17 cellular contexts compared by ENCODE assay signal in genomic region chr16:77993586-77993985, GRCh38. TPM values are rescaled to one million over a fixed set of nuclear protein-coding genes. Genes with fewer than 3 reads are reported as not detected.
DNase-seq lines count a peak whose midpoint lies in the region; ATAC-seq, FAIRE-seq and TF ChIP-seq lines count a peak whose summit lies in the region.
"Had no signal": no experiment of that assay in that cellular context is flagged by ENCODE, and none has a peak within 500 bp of the region (broad histone marks: within the 10 kb centered on the region; RNA-seq: fewer than 3 reads in every experiment).

No MANE protein-coding gene starts in this region.

- 44% methylated on average over 3 of the region's 3 CpGs for WGBS in right cardiac atrium

- no peaks in the 10 kb centered on the region for H4K20me1 ChIP-seq in astrocyte (ENCODE audit: insufficient read depth, low read length)

- H3K4me3 Mint-ChIP-seq in astrocyte (ENCODE audit: unreplicated experiment) (no peak overlapping the region), progenitor cell of endocrine pancreas (ENCODE audit: low read depth) (no peak overlapping the region)
- H3K4me3 Mint-ChIP-seq in activated T-helper 1 cell treated with anti-CD3 and anti-CD28 coated beads, Interleukin-12 subunit alpha, Interleukin-12 subunit beta, Interleukin-2, Interleukin-4 antibody, amounts not matched to agents 30 ng/mL and 10 ng/mL and 1 ng/mL, durations not matched to agents 14 hours and 24 hours and 36 hours = no peak overlapping the region
- H3K4me3 Mint-ChIP-seq: IgD-negative memory B cell; stimulated activated naive B cell treated with anti-CD40 and anti-IgM and Interleukin-4, amounts not matched to agents 10 μg/mL and 1 μg/mL and 100 μg/mL, for 72 hours had no signal

- H3K9me3 ChIP-seq in astrocyte (ENCODE audit: insufficient read depth, low read depth, low read length) (peaks cover 6% of the 10 kb centered on the region), right cardiac atrium (ENCODE audit: control insufficient read depth, low read length) (no peaks in the 10 kb centered on the region), skeletal muscle tissue (ENCODE audit: control insufficient read depth in 3 of 3, low read length in 3 of 3) (no peaks in the 10 kb centered on the region)

- H3K27ac Mint-ChIP-seq in astrocyte (ENCODE audit: unreplicated experiment) (peak overlapping the region; percentile 77), progenitor cell of endocrine pancreas (no peak overlapping the region)
- H3K27ac Mint-ChIP-seq in activated T-helper 1 cell treated with anti-CD3 and anti-CD28 coated beads, Interleukin-12 subunit alpha, Interleukin-12 subunit beta, Interleukin-2, Interleukin-4 antibody, amounts not matched to agents 30 ng/mL and 10 ng/mL and 1 ng/mL, durations not matched to agents 14 hours and 24 hours and 36 hours = no peak overlapping the region
- H3K27ac Mint-ChIP-seq: IgD-negative memory B cell; stimulated activated naive B cell treated with anti-CD40 and anti-IgM and Interleukin-4, amounts not matched to agents 10 μg/mL and 1 μg/mL and 100 μg/mL, for 72 hours had no signal

- TF ChIP-seq CTCF in astrocyte (IDR thresholded peaks at IDR 0.05; ENCODE audit: insufficient read depth, low read depth, low read length) = no peak
- TF ChIP-seq CTCF in progenitor cell of endocrine pancreas (IDR thresholded peaks at IDR 0.05; ENCODE audit: unreplicated experiment) = no peak

- intact Hi-C loops in right cardiac atrium (cut with DNase I) = no loop called here
- intact Hi-C loops in activated T-helper 1 cell treated with anti-CD3 and anti-CD28 coated beads, Interleukin-12 subunit alpha, Interleukin-12 subunit beta, Interleukin-2, Interleukin-4 antibody, amounts not matched to agents 30 ng/mL and 10 ng/mL and 1 ng/mL, durations not matched to agents 14 hours and 24 hours and 36 hours (cut with micrococcal nuclease) = no loop called here

- no peak overlapping the region for H3K9ac ChIP-seq in astrocyte (ENCODE audit: low read length)
- no peak overlapping the region for H3K9ac ChIP-seq in skeletal muscle tissue (ENCODE audit: low read depth in 1 of 3, low read length in 3 of 3)

- peaks cover 21% of the 10 kb centered on the region for H3K9me3 Mint-ChIP-seq in astrocyte (ENCODE audit: unreplicated experiment)
- H3K9me3 Mint-ChIP-seq in activated T-helper 1 cell treated with anti-CD3 and anti-CD28 coated beads, Interleukin-12 subunit alpha, Interleukin-12 subunit beta, Interleukin-2, Interleukin-4 antibody, amounts not matched to agents 30 ng/mL and 10 ng/mL and 1 ng/mL, durations not matched to agents 14 hours and 24 hours and 36 hours = peaks cover 21% of the 10 kb centered on the region
- peaks cover 19% of the 10 kb centered on the region for H3K9me3 Mint-ChIP-seq in progenitor cell of endocrine pancreas (ENCODE audit: low read depth)

- H3K4me3 ChIP-seq in astrocyte (ENCODE audit: insufficient read depth, low read depth, low read length) (peak overlapping the region; percentile 11), right cardiac atrium (ENCODE audit: low read length) (no peak overlapping the region), skeletal muscle tissue (ENCODE audit: low read length in 3 of 3) (no peak overlapping the region)
- H3K4me3 ChIP-seq: body of pancreas, psoas muscle had no signal

- H2AFZ ChIP-seq in astrocyte (ENCODE audit: low read depth, low read length) = no peak overlapping the region

- H3K27ac ChIP-seq in astrocyte (ENCODE audit: low read depth, low read length) (no peak overlapping the region), right cardiac atrium (ENCODE audit: low read length) (peak overlapping the region; percentile 23), skeletal muscle tissue (ENCODE audit: low read depth, low read length) (peak overlapping the region; percentile 65)
- H3K27ac ChIP-seq: body of pancreas, C4-2B, psoas muscle had no signal

- H3K4me1 Mint-ChIP-seq in astrocyte (ENCODE audit: low read depth, unreplicated experiment) (peaks cover 17% of the 10 kb centered on the region), progenitor cell of endocrine pancreas (ENCODE audit: low read depth) (peaks cover 6% of the 10 kb centered on the region)
- no peaks in the 10 kb centered on the region for H3K4me1 Mint-ChIP-seq in activated T-helper 1 cell treated with anti-CD3 and anti-CD28 coated beads, Interleukin-12 subunit alpha, Interleukin-12 subunit beta, Interleukin-2, Interleukin-4 antibody, amounts not matched to agents 30 ng/mL and 10 ng/mL and 1 ng/mL, durations not matched to agents 14 hours and 24 hours and 36 hours (ENCODE audit: low read depth)
- H3K4me1 Mint-ChIP-seq: stimulated activated naive B cell treated with anti-CD40 and anti-IgM and Interleukin-4, amounts not matched to agents 10 μg/mL and 1 μg/mL and 100 μg/mL, for 72 hours had no signal

- H3K4me2 ChIP-seq in astrocyte (ENCODE audit: low read length) = peak overlapping the region; percentile 73

- peaks cover 2% of the 10 kb centered on the region for H3K36me3 Mint-ChIP-seq in astrocyte (ENCODE audit: low read depth, unreplicated experiment)
- H3K36me3 Mint-ChIP-seq in activated T-helper 1 cell treated with anti-CD3 and anti-CD28 coated beads, Interleukin-12 subunit alpha, Interleukin-12 subunit beta, Interleukin-2, Interleukin-4 antibody, amounts not matched to agents 30 ng/mL and 10 ng/mL and 1 ng/mL, durations not matched to agents 14 hours and 24 hours and 36 hours (ENCODE audit: low read depth) = no peaks in the 10 kb centered on the region
- H3K36me3 Mint-ChIP-seq in progenitor cell of endocrine pancreas (ENCODE audit: insufficient read depth) = peaks cover 1% of the 10 kb centered on the region
- H3K36me3 Mint-ChIP-seq: IgD-negative memory B cell had no signal

- ATAC-seq in right cardiac atrium (no peak), GM21825 (IDR thresholded peaks at IDR 0.05; ENCODE audit: unreplicated experiment) (no peak), HG03159 (IDR thresholded peaks at IDR 0.05; ENCODE audit: unreplicated experiment) (no peak)
- ATAC-seq: body of pancreas; psoas muscle; stimulated activated naive B cell treated with anti-CD40 and anti-IgM and Interleukin-4, amounts not matched to agents 10 μg/mL and 1 μg/mL and 100 μg/mL, for 72 hours had no signal

- H3K27me3 Mint-ChIP-seq in astrocyte (ENCODE audit: low read depth, unreplicated experiment) (no peaks in the 10 kb centered on the region), progenitor cell of endocrine pancreas (no peaks in the 10 kb centered on the region)
- H3K27me3 Mint-ChIP-seq in activated T-helper 1 cell treated with anti-CD3 and anti-CD28 coated beads, Interleukin-12 subunit alpha, Interleukin-12 subunit beta, Interleukin-2, Interleukin-4 antibody, amounts not matched to agents 30 ng/mL and 10 ng/mL and 1 ng/mL, durations not matched to agents 14 hours and 24 hours and 36 hours (ENCODE audit: insufficient read depth) = peaks cover 4% of the 10 kb centered on the region

- H3K27me3 ChIP-seq in astrocyte (ENCODE audit: insufficient read depth, low read length) = no peaks in the 10 kb centered on the region
- H3K27me3 ChIP-seq in right cardiac atrium (ENCODE audit: control insufficient read depth, insufficient read depth) = no peaks in the 10 kb centered on the region
- H3K27me3 ChIP-seq in skeletal muscle tissue (ENCODE audit: control insufficient read depth in 3 of 3, insufficient read depth in 3 of 3, low read length in 3 of 3) = peaks cover 0 to 2% (median 0%) of the 10 kb centered on the region in 3 donors
- H3K27me3 ChIP-seq: body of pancreas had no signal

- H3K4me1 ChIP-seq in astrocyte (ENCODE audit: insufficient read depth, low read length) (peaks cover 9% of the 10 kb centered on the region), right cardiac atrium (ENCODE audit: control insufficient read depth, insufficient read depth, low read length) (no peaks in the 10 kb centered on the region), skeletal muscle tissue (ENCODE audit: control insufficient read depth in 3 of 3, insufficient read depth in 3 of 3, low read length in 3 of 3) (no peaks in the 10 kb centered on the region)
- H3K4me1 ChIP-seq: body of pancreas, psoas muscle had no signal

- DNase-seq in HT-29 (ENCODE audit: low spot score) = peak; percentile 19
- peak; percentile 30 for DNase-seq in astrocyte (ENCODE audit: low read depth)
- DNase-seq in right cardiac atrium = no peak
- DNase-seq in activated T-helper 1 cell treated with anti-CD3 and anti-CD28 coated beads, Interleukin-12 subunit alpha, Interleukin-12 subunit beta, Interleukin-2, Interleukin-4 antibody, amounts not matched to agents 30 ng/mL and 10 ng/mL and 1 ng/mL, durations not matched to agents 14 hours and 24 hours and 36 hours (ENCODE audit: low spot score) = no peak
- DNase-seq in progenitor cell of endocrine pancreas (ENCODE audit: low spot score, unreplicated experiment) = no peak
- DNase-seq: activated CD4-positive, alpha-beta T cell treated with anti-CD3 and anti-CD28 coated beads for 1 hour; body of pancreas; psoas muscle; stimulated activated CD4-positive, alpha-beta T cell treated with anti-CD3 and anti-CD28 coated beads, Interleukin-4, amount 100 ng/mL, for 24 hours; stimulated activated naive B cell treated with anti-CD40 and anti-IgM and Interleukin-4, amounts not matched to agents 10 μg/mL and 1 μg/mL and 100 μg/mL, for 72 hours; T-helper 1 cell had no signal

- FAIRE-seq in astrocyte (lab: Jason Lieb, UNC) = no peak

- H3K79me2 ChIP-seq in astrocyte (ENCODE audit: insufficient read depth, low read length) = no peaks in the 10 kb centered on the region

- H3K36me3 ChIP-seq in astrocyte (ENCODE audit: insufficient read depth, low read length) = no peaks in the 10 kb centered on the region
- no peaks in the 10 kb centered on the region for H3K36me3 ChIP-seq in skeletal muscle tissue (ENCODE audit: control insufficient read depth in 3 of 3, insufficient read depth in 3 of 3, low read length in 3 of 3)

RNA-seq across cellular contexts. Expression of gene CLEC3A, which starts 28.8 kb away (rescaled TPM):
- 64.6 and 71.2 TPM in 2 replicates for total RNA-seq in HT-29 (2014; rRNA removed; shearing (Covaris generic))
- total RNA-seq in astrocyte (not detected in 2 replicates), right cardiac atrium (not detected), skeletal muscle tissue (not detected), progenitor cell of endocrine pancreas (not detected in 2 replicates)
- 0.16 TPM for polyA plus RNA-seq in right cardiac atrium
- not detected in 2 replicates for total RNA-seq in activated T-helper 1 cell treated with anti-CD3 and anti-CD28 coated beads, Interleukin-12 subunit alpha, Interleukin-12 subunit beta, Interleukin-2, Interleukin-4 antibody, amounts not matched to agents 30 ng/mL and 10 ng/mL and 1 ng/mL, durations not matched to agents 14 hours and 24 hours and 36 hours
- total RNA-seq: body of pancreas, G401, psoas muscle had no signal
- polyA plus RNA-seq: IgD-negative memory B cell, psoas muscle had no signal

Comparison
In these comparisons a context has a peak if more than half of its experiments do, and no peak if none do; other contexts are left out.
1. DNase-seq: peak in HT-29 (single experiment) and astrocyte (single experiment); none in right cardiac atrium (0 of 3), activated T-helper 1 cell treated with anti-CD3 and anti-CD28 coated beads, Interleukin-12 subunit alpha, Interleukin-12 subunit beta, Interleukin-2, Interleukin-4 antibody, amounts not matched to agents 30 ng/mL and 10 ng/mL and 1 ng/mL, durations not matched to agents 14 hours and 24 hours and 36 hours (single experiment) and progenitor cell of endocrine pancreas (single experiment).
2. RNA of gene CLEC3A, which starts 28.8 kb away (total RNA-seq): 64.6 to 71.2 TPM in HT-29; not detected in astrocyte, not detected in right cardiac atrium, not detected in skeletal muscle tissue (single experiment), not detected in activated T-helper 1 cell treated with anti-CD3 and anti-CD28 coated beads, Interleukin-12 subunit alpha, Interleukin-12 subunit beta, Interleukin-2, Interleukin-4 antibody, amounts not matched to agents 30 ng/mL and 10 ng/mL and 1 ng/mL, durations not matched to agents 14 hours and 24 hours and 36 hours and not detected in progenitor cell of endocrine pancreas; every median in the first group is over 10 times any median in the second.